In genomic region chr9:130181645-130182044, GRCh38 we compare ENCODE assay signal across 25 cellular contexts. TPM values are rescaled to one million over a fixed set of nuclear protein-coding genes. Genes with fewer than 3 reads are reported as not detected.
DNase-seq lines count a peak whose midpoint lies in the region; ATAC-seq and TF ChIP-seq lines count a peak whose summit lies in the region.
"Had no signal": no experiment of that assay in that cellular context is flagged by ENCODE, and none has a peak within 500 bp of the region (broad histone marks: within the 10 kb centered on the region; RNA-seq: fewer than 3 reads in every experiment).

No MANE protein-coding gene starts in this region.

- no peak overlapping the region for H3K4me3 ChIP-seq in left lung
- no peak overlapping the region for H3K4me3 ChIP-seq in effector memory CD4-positive, alpha-beta T cell (ENCODE audit: insufficient read depth, low read depth, low read length, poor library complexity, severe bottlenecking)
- H3K4me3 ChIP-seq: A549, BLaER1, PC-9, psoas muscle had no signal

- ATAC-seq in stimulated activated naive CD8-positive, alpha-beta T cell treated with anti-CD3 and anti-CD28 coated beads, Interleukin-15, amount 100 ng/mL, for 72 hours: peak; percentile 37
- ATAC-seq in stimulated activated naive CD8-positive, alpha-beta T cell treated with anti-CD3 and anti-CD28 coated beads, Interleukin-15, Interleukin-2, amounts not matched to agents 100 U/mL and 50 U/mL, for 24 hours: no peak
- peak; percentile 8 for ATAC-seq in foreskin keratinocyte
- ATAC-seq in left lung: no peak
- no peak for ATAC-seq in CD4-positive, alpha-beta T cell (ENCODE audit: poor library complexity)
- ATAC-seq: effector memory CD8-positive, alpha-beta T cell; psoas muscle; stimulated activated naive B cell treated with anti-CD40 and anti-IgM and Interleukin-4, amounts not matched to agents 10 μg/mL and 1 μg/mL and 100 μg/mL, for 72 hours; T-helper 17 cell had no signal

- H3K27me3 Mint-ChIP-seq in stimulated activated naive CD8-positive, alpha-beta T cell treated with anti-CD3 and anti-CD28 coated beads, Interleukin-15, amount 100 ng/mL, for 72 hours: no peaks in the 10 kb centered on the region
- no peaks in the 10 kb centered on the region for H3K27me3 Mint-ChIP-seq in CD4-positive, alpha-beta T cell
- peaks cover 4% of the 10 kb centered on the region for H3K27me3 Mint-ChIP-seq in nephron progenitor cell (ENCODE audit: low read depth, poor library complexity)
- H3K27me3 Mint-ChIP-seq: central memory CD8-positive, alpha-beta T cell; effector memory CD8-positive, alpha-beta T cell; T-helper 17 cell; type B pancreatic cell had no signal

- DNase-seq in stimulated activated naive CD8-positive, alpha-beta T cell treated with anti-CD3 and anti-CD28 coated beads, Interleukin-15, amount 100 ng/mL, for 72 hours: no peak
- DNase-seq in stimulated activated naive CD8-positive, alpha-beta T cell treated with anti-CD3 and anti-CD28 coated beads, Interleukin-15, Interleukin-2, amounts not matched to agents 100 U/mL and 50 U/mL, for 24 hours: no peak
- no peak for DNase-seq in foreskin keratinocyte
- peak; percentile 72 for DNase-seq in posterior vena cava (ENCODE audit: low spot score)
- no peak for DNase-seq in left lung
- no peak for DNase-seq in CD4-positive, alpha-beta T cell
- DNase-seq in nephron progenitor cell: no peak
- DNase-seq in effector memory CD4-positive, alpha-beta T cell: no peak
- DNase-seq: activated CD4-positive, alpha-beta T cell treated with anti-CD3 and anti-CD28 coated beads for 4 hours; activated naive CD4-positive, alpha-beta T cell treated with anti-CD3 and anti-CD28 coated beads for 36 hours; activated T-cell treated with anti-CD3 and anti-CD28 coated beads, Interleukin-2, amount 50 U/mL, for 48 hours; effector memory CD8-positive, alpha-beta T cell; Karpas-422; midbrain; NCI-H187; NCI-H82; PC-9; psoas muscle; stimulated activated CD4-positive, alpha-beta T cell treated with anti-CD3 and anti-CD28 coated beads, Interleukin-2, amount 100 ng/mL, for 48 hours; stimulated activated naive B cell treated with anti-CD40 and anti-IgM and Interleukin-4, amounts not matched to agents 10 μg/mL and 1 μg/mL and 100 μg/mL, for 72 hours; T-helper 17 cell had no signal

- H3K4me3 Mint-ChIP-seq in stimulated activated naive CD8-positive, alpha-beta T cell treated with anti-CD3 and anti-CD28 coated beads, Interleukin-15, amount 100 ng/mL, for 72 hours: no peak overlapping the region
- H3K4me3 Mint-ChIP-seq in CD4-positive, alpha-beta T cell: no peak overlapping the region
- no peak overlapping the region for H3K4me3 Mint-ChIP-seq in nephron progenitor cell
- H3K4me3 Mint-ChIP-seq: activated naive CD4-positive, alpha-beta T cell treated with anti-CD3 and anti-CD28 coated beads for 36 hours; central memory CD8-positive, alpha-beta T cell; effector memory CD8-positive, alpha-beta T cell; stimulated activated naive B cell treated with anti-CD40 and anti-IgM and Interleukin-4, amounts not matched to agents 10 μg/mL and 1 μg/mL and 100 μg/mL, for 72 hours; T-helper 17 cell; type B pancreatic cell had no signal

- H3K36me3 ChIP-seq in left lung: no peaks in the 10 kb centered on the region
- no peaks in the 10 kb centered on the region for H3K36me3 ChIP-seq in effector memory CD4-positive, alpha-beta T cell (ENCODE audit: control insufficient read depth, insufficient read depth, low read length)

- POLR2A ChIA-PET in CD4-positive, alpha-beta T cell (lab: Charles Lee): no interaction called here

- no peaks in the 10 kb centered on the region for H3K9me3 ChIP-seq in left lung
- no peaks in the 10 kb centered on the region for H3K9me3 ChIP-seq in CD4-positive, alpha-beta T cell (ENCODE audit: control insufficient read depth, low read length)
- H3K9me3 ChIP-seq in effector memory CD4-positive, alpha-beta T cell (ENCODE audit: control insufficient read depth, low read length): no peaks in the 10 kb centered on the region
- H3K9me3 ChIP-seq: A549, BLaER1, psoas muscle had no signal

- no peaks in the 10 kb centered on the region for H3K4me1 ChIP-seq in foreskin keratinocyte
- no peaks in the 10 kb centered on the region for H3K4me1 ChIP-seq in left lung
- H3K4me1 ChIP-seq in effector memory CD4-positive, alpha-beta T cell (ENCODE audit: control insufficient read depth, insufficient read depth, low read length, poor library complexity, severe bottlenecking): no peaks in the 10 kb centered on the region
- H3K4me1 ChIP-seq: psoas muscle had no signal

- intact Hi-C loops in posterior vena cava (cut with DNase I) (loop anchor here in 1 of 2 donors (10.0 kb wide), 1 partner anchor 53 kb away; no protein-coding TSS in a partner anchor), left lung (cut with DNase I) (no loop called here)
- intact Hi-C loops in CD4-positive, alpha-beta T cell (cut with DNase I, micrococcal nuclease): no loop called here

- TF ChIP-seq CTCF in foreskin keratinocyte (conservative IDR thresholded peaks at IDR 0.05): no peak
- TF ChIP-seq CTCF in left lung (IDR thresholded peaks at IDR 0.05): no peak
- TF ChIP-seq CTCF in CD4-positive, alpha-beta T cell (IDR thresholded peaks at IDR 0.05): no peak
- TF ChIP-seq CTCF in nephron progenitor cell (IDR thresholded peaks at IDR 0.05): no peak

- H3K27ac ChIP-seq in foreskin keratinocyte (no peak overlapping the region), left lung (no peak overlapping the region)
- H3K27ac ChIP-seq in CD4-positive, alpha-beta T cell (ENCODE audit: low read depth, low read length): no peak overlapping the region
- H3K27ac ChIP-seq in effector memory CD4-positive, alpha-beta T cell (ENCODE audit: insufficient read depth, low read length, poor library complexity, severe bottlenecking): no peak overlapping the region
- H3K27ac ChIP-seq: BLaER1, PC-9, psoas muscle had no signal

- peaks cover 10% of the 10 kb centered on the region for H3K4me1 Mint-ChIP-seq in stimulated activated naive CD8-positive, alpha-beta T cell treated with anti-CD3 and anti-CD28 coated beads, Interleukin-15, amount 100 ng/mL, for 72 hours
- H3K4me1 Mint-ChIP-seq in CD4-positive, alpha-beta T cell (ENCODE audit: low read depth): no peaks in the 10 kb centered on the region
- peaks cover 30% of the 10 kb centered on the region for H3K4me1 Mint-ChIP-seq in nephron progenitor cell
- H3K4me1 Mint-ChIP-seq: central memory CD8-positive, alpha-beta T cell had no signal

- CTCF ChIA-PET in CD4-positive, alpha-beta T cell (lab: Charles Lee): no interaction called here

- H3K27me3 ChIP-seq in foreskin keratinocyte: no peaks in the 10 kb centered on the region
- H3K27me3 ChIP-seq in left lung: no peaks in the 10 kb centered on the region
- no peaks in the 10 kb centered on the region for H3K27me3 ChIP-seq in CD4-positive, alpha-beta T cell (ENCODE audit: control insufficient read depth, insufficient read depth, low read length)
- no peaks in the 10 kb centered on the region for H3K27me3 ChIP-seq in effector memory CD4-positive, alpha-beta T cell (replicated peaks; ENCODE audit: control insufficient read depth, insufficient read depth, low read length, poor library complexity, severe bottlenecking)
- H3K27me3 ChIP-seq: BLaER1 had no signal

- no peaks in the 10 kb centered on the region for H3K36me3 Mint-ChIP-seq in CD4-positive, alpha-beta T cell (ENCODE audit: low read depth)
- H3K36me3 Mint-ChIP-seq in nephron progenitor cell (ENCODE audit: low read depth): peaks cover 12% of the 10 kb centered on the region
- H3K36me3 Mint-ChIP-seq: type B pancreatic cell had no signal

- H3K9me3 Mint-ChIP-seq in stimulated activated naive CD8-positive, alpha-beta T cell treated with anti-CD3 and anti-CD28 coated beads, Interleukin-15, amount 100 ng/mL, for 72 hours: no peaks in the 10 kb centered on the region
- no peaks in the 10 kb centered on the region for H3K9me3 Mint-ChIP-seq in CD4-positive, alpha-beta T cell
- no peaks in the 10 kb centered on the region for H3K9me3 Mint-ChIP-seq in nephron progenitor cell
- H3K9me3 Mint-ChIP-seq: activated naive CD4-positive, alpha-beta T cell treated with anti-CD3 and anti-CD28 coated beads for 36 hours; central memory CD8-positive, alpha-beta T cell; effector memory CD8-positive, alpha-beta T cell; stimulated activated naive B cell treated with anti-CD40 and anti-IgM and Interleukin-4, amounts not matched to agents 10 μg/mL and 1 μg/mL and 100 μg/mL, for 72 hours; type B pancreatic cell had no signal

- no peak overlapping the region for H3K27ac Mint-ChIP-seq in stimulated activated naive CD8-positive, alpha-beta T cell treated with anti-CD3 and anti-CD28 coated beads, Interleukin-15, amount 100 ng/mL, for 72 hours
- no peak overlapping the region for H3K27ac Mint-ChIP-seq in CD4-positive, alpha-beta T cell
- H3K27ac Mint-ChIP-seq in nephron progenitor cell: no peak overlapping the region
- H3K27ac Mint-ChIP-seq: activated naive CD4-positive, alpha-beta T cell treated with anti-CD3 and anti-CD28 coated beads for 36 hours; effector memory CD8-positive, alpha-beta T cell; stimulated activated naive B cell treated with anti-CD40 and anti-IgM and Interleukin-4, amounts not matched to agents 10 μg/mL and 1 μg/mL and 100 μg/mL, for 72 hours; T-helper 17 cell; type B pancreatic cell had no signal

RNA-seq across cellular contexts. Expression of gene NCS1, which starts 9.4 kb away (rescaled TPM):
- total RNA-seq in foreskin keratinocyte: 44.0 and 44.7 TPM in 2 replicates
- polyA plus RNA-seq in foreskin keratinocyte: 36.2 and 39.1 TPM in 2 replicates
- total RNA-seq in posterior vena cava: 100 to 1,000 TPM; 194 to 196 TPM
- 10 to 100 TPM; 19.6 to 19.9 TPM for total RNA-seq in left lung
- total RNA-seq in CD4-positive, alpha-beta T cell: under 1 TPM in 1 of 2 experiments, not detected in 1; 0.17 TPM

Comparison
In these comparisons a context has a peak if more than half of its experiments do, and no peak if none do; other contexts are left out.
1. ATAC-seq: peak in stimulated activated naive CD8-positive, alpha-beta T cell treated with anti-CD3 and anti-CD28 coated beads, Interleukin-15, amount 100 ng/mL, for 72 hours (single experiment) and foreskin keratinocyte (single experiment); none in stimulated activated naive CD8-positive, alpha-beta T cell treated with anti-CD3 and anti-CD28 coated beads, Interleukin-15, Interleukin-2, amounts not matched to agents 100 U/mL and 50 U/mL, for 24 hours (single experiment), left lung (single experiment) and CD4-positive, alpha-beta T cell (single experiment).
2. RNA of gene NCS1, which starts 9.4 kb away (total RNA-seq): 194 to 196 TPM in posterior vena cava, 44.0 to 44.7 TPM in foreskin keratinocyte and 19.6 to 19.9 TPM in left lung; 0.17 TPM in CD4-positive, alpha-beta T cell; every median in the first group is over 10 times any median in the second.